ENCODE assay signal across 1 cellular context in the genomic region with DNA sequence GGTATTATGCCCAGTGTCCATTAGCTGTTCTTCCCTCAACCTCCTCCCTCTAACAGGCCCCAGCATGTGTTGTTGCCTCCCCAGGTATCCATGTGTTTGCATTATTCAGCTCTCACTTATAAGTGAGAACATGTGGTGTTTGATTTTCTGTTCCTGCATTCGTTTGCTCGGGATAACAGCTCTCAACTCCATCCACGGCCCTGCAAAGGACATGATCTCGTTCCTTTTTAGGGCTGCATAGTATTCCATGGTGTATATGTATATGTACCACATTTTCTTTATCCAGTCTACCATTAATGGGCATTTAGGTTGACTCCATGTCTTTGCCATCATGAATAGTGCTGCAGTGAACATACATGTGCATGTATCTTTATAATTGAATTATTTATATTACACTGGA.
A peak's percentile ranks its signal among the peaks of the same experiment; 100 is the strongest.
TF ChIP-seq lines count a peak whose summit lies in the region.

No MANE protein-coding gene starts in this region.

TF ChIP-seq in K562, 482 proteins besides CTCF, POLR2A, EP300 and RAD21 (continued from another document):
- TF ChIP-seq, protein P1, sequence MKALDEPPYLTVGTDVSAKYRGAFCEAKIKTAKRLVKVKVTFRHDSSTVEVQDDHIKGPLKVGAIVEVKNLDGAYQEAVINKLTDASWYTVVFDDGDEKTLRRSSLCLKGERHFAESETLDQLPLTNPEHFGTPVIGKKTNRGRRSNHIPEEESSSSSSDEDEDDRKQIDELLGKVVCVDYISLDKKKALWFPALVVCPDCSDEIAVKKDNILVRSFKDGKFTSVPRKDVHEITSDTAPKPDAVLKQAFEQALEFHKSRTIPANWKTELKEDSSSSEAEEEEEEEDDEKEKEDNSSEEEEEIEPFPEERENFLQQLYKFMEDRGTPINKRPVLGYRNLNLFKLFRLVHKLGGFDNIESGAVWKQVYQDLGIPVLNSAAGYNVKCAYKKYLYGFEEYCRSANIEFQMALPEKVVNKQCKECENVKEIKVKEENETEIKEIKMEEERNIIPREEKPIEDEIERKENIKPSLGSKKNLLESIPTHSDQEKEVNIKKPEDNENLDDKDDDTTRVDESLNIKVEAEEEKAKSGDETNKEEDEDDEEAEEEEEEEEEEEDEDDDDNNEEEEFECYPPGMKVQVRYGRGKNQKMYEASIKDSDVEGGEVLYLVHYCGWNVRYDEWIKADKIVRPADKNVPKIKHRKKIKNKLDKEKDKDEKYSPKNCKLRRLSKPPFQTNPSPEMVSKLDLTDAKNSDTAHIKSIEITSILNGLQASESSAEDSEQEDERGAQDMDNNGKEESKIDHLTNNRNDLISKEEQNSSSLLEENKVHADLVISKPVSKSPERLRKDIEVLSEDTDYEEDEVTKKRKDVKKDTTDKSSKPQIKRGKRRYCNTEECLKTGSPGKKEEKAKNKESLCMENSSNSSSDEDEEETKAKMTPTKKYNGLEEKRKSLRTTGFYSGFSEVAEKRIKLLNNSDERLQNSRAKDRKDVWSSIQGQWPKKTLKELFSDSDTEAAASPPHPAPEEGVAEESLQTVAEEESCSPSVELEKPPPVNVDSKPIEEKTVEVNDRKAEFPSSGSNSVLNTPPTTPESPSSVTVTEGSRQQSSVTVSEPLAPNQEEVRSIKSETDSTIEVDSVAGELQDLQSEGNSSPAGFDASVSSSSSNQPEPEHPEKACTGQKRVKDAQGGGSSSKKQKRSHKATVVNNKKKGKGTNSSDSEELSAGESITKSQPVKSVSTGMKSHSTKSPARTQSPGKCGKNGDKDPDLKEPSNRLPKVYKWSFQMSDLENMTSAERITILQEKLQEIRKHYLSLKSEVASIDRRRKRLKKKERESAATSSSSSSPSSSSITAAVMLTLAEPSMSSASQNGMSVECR (CRISPR knock-in tag; IDR thresholded peaks at IDR 0.05): no peak
- TF ChIP-seq RBM25 (IDR thresholded peaks at IDR 0.05; ENCODE audit: low read depth, low read length, severe bottlenecking) (peak; percentile 63), HMG20A (CRISPR knock-in tag; conservative IDR thresholded peaks at IDR 0.05) (no peak), ZNF146 (CRISPR knock-in tag; IDR thresholded peaks at IDR 0.05; ENCODE audit: unreplicated experiment) (peak; percentile 92), KDM1A (IDR thresholded peaks at IDR 0.05) (0 out of 4 replicates have a peak, but pooled peaks of 1 of the 2 experiments have one; percentile 36), TCF3 (CRISPR knock-in tag; IDR thresholded peaks at IDR 0.05) (no peak)
- TF ChIP-seq, protein P2, sequence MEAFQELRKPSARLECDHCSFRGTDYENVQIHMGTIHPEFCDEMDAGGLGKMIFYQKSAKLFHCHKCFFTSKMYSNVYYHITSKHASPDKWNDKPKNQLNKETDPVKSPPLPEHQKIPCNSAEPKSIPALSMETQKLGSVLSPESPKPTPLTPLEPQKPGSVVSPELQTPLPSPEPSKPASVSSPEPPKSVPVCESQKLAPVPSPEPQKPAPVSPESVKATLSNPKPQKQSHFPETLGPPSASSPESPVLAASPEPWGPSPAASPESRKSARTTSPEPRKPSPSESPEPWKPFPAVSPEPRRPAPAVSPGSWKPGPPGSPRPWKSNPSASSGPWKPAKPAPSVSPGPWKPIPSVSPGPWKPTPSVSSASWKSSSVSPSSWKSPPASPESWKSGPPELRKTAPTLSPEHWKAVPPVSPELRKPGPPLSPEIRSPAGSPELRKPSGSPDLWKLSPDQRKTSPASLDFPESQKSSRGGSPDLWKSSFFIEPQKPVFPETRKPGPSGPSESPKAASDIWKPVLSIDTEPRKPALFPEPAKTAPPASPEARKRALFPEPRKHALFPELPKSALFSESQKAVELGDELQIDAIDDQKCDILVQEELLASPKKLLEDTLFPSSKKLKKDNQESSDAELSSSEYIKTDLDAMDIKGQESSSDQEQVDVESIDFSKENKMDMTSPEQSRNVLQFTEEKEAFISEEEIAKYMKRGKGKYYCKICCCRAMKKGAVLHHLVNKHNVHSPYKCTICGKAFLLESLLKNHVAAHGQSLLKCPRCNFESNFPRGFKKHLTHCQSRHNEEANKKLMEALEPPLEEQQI (IDR thresholded peaks at IDR 0.05): 0 out of 2 replicates have a peak, but pooled peaks have one; percentile 33
- TF ChIP-seq, protein P3, sequence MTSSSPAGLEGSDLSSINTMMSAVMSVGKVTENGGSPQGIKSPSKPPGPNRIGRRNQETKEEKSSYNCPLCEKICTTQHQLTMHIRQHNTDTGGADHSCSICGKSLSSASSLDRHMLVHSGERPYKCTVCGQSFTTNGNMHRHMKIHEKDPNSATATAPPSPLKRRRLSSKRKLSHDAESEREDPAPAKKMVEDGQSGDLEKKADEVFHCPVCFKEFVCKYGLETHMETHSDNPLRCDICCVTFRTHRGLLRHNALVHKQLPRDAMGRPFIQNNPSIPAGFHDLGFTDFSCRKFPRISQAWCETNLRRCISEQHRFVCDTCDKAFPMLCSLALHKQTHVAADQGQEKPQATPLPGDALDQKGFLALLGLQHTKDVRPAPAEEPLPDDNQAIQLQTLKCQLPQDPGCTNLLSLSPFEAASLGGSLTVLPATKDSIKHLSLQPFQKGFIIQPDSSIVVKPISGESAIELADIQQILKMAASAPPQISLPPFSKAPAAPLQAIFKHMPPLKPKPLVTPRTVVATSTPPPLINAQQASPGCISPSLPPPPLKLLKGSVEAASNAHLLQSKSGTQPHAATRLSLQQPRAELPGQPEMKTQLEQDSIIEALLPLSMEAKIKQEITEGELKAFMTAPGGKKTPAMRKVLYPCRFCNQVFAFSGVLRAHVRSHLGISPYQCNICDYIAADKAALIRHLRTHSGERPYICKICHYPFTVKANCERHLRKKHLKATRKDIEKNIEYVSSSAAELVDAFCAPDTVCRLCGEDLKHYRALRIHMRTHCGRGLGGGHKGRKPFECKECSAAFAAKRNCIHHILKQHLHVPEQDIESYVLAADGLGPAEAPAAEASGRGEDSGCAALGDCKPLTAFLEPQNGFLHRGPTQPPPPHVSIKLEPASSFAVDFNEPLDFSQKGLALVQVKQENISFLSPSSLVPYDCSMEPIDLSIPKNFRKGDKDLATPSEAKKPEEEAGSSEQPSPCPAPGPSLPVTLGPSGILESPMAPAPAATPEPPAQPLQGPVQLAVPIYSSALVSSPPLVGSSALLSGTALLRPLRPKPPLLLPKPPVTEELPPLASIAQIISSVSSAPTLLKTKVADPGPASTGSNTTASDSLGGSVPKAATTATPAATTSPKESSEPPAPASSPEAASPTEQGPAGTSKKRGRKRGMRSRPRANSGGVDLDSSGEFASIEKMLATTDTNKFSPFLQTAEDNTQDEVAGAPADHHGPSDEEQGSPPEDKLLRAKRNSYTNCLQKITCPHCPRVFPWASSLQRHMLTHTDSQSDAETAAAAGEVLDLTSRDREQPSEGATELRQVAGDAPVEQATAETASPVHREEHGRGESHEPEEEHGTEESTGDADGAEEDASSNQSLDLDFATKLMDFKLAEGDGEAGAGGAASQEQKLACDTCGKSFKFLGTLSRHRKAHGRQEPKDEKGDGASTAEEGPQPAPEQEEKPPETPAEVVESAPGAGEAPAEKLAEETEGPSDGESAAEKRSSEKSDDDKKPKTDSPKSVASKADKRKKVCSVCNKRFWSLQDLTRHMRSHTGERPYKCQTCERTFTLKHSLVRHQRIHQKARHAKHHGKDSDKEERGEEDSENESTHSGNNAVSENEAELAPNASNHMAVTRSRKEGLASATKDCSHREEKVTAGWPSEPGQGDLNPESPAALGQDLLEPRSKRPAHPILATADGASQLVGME (CRISPR knock-in tag; IDR thresholded peaks at IDR 0.05): no peak
- TF ChIP-seq, protein P4, sequence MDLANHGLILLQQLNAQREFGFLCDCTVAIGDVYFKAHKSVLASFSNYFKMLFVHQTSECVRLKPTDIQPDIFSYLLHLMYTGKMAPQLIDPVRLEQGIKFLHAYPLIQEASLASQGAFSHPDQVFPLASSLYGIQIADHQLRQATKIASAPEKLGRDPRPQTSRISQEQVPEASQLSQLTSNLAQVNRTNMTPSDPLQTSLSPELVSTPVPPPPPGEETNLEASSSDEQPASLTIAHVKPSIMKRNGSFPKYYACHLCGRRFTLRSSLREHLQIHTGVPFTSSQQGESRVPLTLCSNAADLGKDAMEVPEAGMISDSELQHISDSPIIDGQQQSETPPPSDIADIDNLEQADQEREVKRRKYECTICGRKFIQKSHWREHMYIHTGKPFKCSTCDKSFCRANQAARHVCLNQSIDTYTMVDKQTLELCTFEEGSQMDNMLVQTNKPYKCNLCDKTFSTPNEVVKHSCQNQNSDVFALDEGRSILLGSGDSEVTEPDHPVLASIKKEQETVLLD (IDR thresholded peaks at IDR 0.05): no peak
TF ChIP-seq in K562: peak in this region for 4.
